ENCODE assay signal across 1 cellular context in genomic region chr16:14632693-14633569, GRCh38.
TF ChIP-seq lines count a peak whose summit lies in the region.

A gene with protein sequence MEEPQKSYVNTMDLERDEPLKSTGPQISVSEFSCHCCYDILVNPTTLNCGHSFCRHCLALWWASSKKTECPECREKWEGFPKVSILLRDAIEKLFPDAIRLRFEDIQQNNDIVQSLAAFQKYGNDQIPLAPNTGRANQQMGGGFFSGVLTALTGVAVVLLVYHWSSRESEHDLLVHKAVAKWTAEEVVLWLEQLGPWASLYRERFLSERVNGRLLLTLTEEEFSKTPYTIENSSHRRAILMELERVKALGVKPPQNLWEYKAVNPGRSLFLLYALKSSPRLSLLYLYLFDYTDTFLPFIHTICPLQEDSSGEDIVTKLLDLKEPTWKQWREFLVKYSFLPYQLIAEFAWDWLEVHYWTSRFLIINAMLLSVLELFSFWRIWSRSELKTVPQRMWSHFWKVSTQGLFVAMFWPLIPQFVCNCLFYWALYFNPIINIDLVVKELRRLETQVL (plus strand): TSS chr16:14632951. CDS start chr16:14644347, 11,396 bp downstream.

TF ChIP-seq in SK-N-SH, 30 proteins besides CTCF, POLR2A, EP300 and RAD21 (continued from another document):
- TF ChIP-seq CHD2 (IDR thresholded peaks at IDR 0.05; ENCODE audit: low read length, partially characterized antibody): peak; percentile 87
- peak; percentile 42 for TF ChIP-seq REST (IDR thresholded peaks at IDR 0.05; ENCODE audit: low read depth, low read length)
- TF ChIP-seq MXI1 (IDR thresholded peaks at IDR 0.05; ENCODE audit: low read depth, low read length): peak; percentile 85
